29 cellular contexts compared by ENCODE assay signal in genomic region chr1:227140376-227140775, GRCh38.
"Had no signal": no experiment of that assay in that cellular context is flagged by ENCODE, and none has a peak within 500 bp of the region (broad histone marks: within the 10 kb centered on the region; RNA-seq: fewer than 3 reads in every experiment).

No MANE protein-coding gene starts in this region.

- ATAC-seq: activated CD4-positive, alpha-beta T cell treated with anti-CD3 and anti-CD28 coated beads for 36 hours; activated CD8-positive, alpha-beta T cell treated with anti-CD3 and anti-CD28 coated beads for 36 hours; K562; Panc1; Right ventricle myocardium inferior had no signal

- H3K4me3 Mint-ChIP-seq: activated CD4-positive, alpha-beta T cell treated with anti-CD3 and anti-CD28 coated beads for 36 hours; activated CD8-positive, alpha-beta T cell treated with anti-CD3 and anti-CD28 coated beads for 36 hours; activated naive CD4-positive, alpha-beta T cell treated with anti-CD3 and anti-CD28 coated beads, Interleukin-2, amount 50 U/mL, for 24 hours had no signal

- H3K9me3 Mint-ChIP-seq: activated CD8-positive, alpha-beta T cell treated with anti-CD3 and anti-CD28 coated beads for 36 hours; activated naive CD4-positive, alpha-beta T cell treated with anti-CD3 and anti-CD28 coated beads, Interleukin-2, amount 50 U/mL, for 24 hours had no signal

- H3K27me3 ChIP-seq: brain microvascular endothelial cell, cardiac muscle cell had no signal

- H3K36me3 Mint-ChIP-seq: activated naive CD4-positive, alpha-beta T cell treated with anti-CD3 and anti-CD28 coated beads, Interleukin-2, amount 50 U/mL, for 24 hours had no signal

- H3K4me1 Mint-ChIP-seq: activated CD4-positive, alpha-beta T cell treated with anti-CD3 and anti-CD28 coated beads for 36 hours; activated naive CD4-positive, alpha-beta T cell treated with anti-CD3 and anti-CD28 coated beads, Interleukin-2, amount 50 U/mL, for 24 hours had no signal

- H3K27ac Mint-ChIP-seq: activated CD4-positive, alpha-beta T cell treated with anti-CD3 and anti-CD28 coated beads for 36 hours; activated CD8-positive, alpha-beta T cell treated with anti-CD3 and anti-CD28 coated beads for 36 hours; activated naive CD4-positive, alpha-beta T cell treated with anti-CD3 and anti-CD28 coated beads, Interleukin-2, amount 50 U/mL, for 24 hours had no signal

- H3K4me3 ChIP-seq: cardiac muscle cell, K562, SK-N-MC had no signal

- DNase-seq: activated CD4-positive, alpha-beta T cell treated with anti-CD3 and anti-CD28 coated beads for 36 hours; activated CD8-positive, alpha-beta memory T cell treated with anti-CD3 and anti-CD28 coated beads, Interleukin-2, amount 50 U/mL, for 4 hours; activated CD8-positive, alpha-beta T cell treated with anti-CD3 and anti-CD28 coated beads for 36 hours; activated effector memory CD4-positive, alpha-beta T cell treated with Interleukin-2 at 50 U/mL for 16 hours; activated naive CD4-positive, alpha-beta T cell; activated T-cell treated with anti-CD3 and anti-CD28 coated beads, Interleukin-2, amount 50 U/mL, for 1 hour; amygdala; brain microvascular endothelial cell; Karpas-422; MM.1S; NCI-H1105; NCI-H1436; NCI-H1694 treated with DMSO at 0.1 percent for 48 hours; NCI-H2081; NCI-H446; NCI-H524 treated with DMSO at 0.1 percent for 48 hours; NCI-H748 treated with DMSO at 0.1 percent for 48 hours; NK-92 treated with Interleukin-12 subunit alpha and Interleukin-12 subunit beta, amount 100 ng/mL, for 24 hours; OCI-M1; RPMI8226; T-helper 1 cell; WERI-Rb-1 had no signal

- FAIRE-seq: astrocyte, K562 had no signal

- H3K36me3 ChIP-seq: WERI-Rb-1 had no signal

- H3K27me3 Mint-ChIP-seq: activated CD4-positive, alpha-beta T cell treated with anti-CD3 and anti-CD28 coated beads for 36 hours had no signal

- H3K27ac ChIP-seq: brain microvascular endothelial cell, cardiac muscle cell, SK-N-MC, WERI-Rb-1 had no signal
